24 cellular contexts compared by ENCODE assay signal in the genomic region with DNA sequence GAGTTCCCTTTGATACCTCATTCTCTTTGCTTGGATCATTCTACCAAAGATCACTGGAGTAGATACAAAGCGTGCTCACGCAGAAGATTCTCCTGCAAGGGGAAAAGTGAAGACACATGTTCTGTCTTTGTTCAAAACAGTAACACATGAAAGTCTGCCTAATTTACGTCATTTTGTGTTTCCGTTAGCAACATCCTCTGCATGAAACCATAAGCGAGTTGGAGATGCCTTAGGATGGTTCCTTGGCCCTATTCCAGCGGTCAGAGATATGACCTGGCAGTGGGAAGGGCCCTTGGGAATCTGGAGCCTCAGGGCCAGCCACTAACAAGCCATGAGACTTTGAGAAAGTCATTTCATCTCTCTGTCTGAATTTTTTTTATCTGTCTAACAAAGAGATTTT.
A peak's percentile ranks its signal among the peaks of the same experiment; 100 is the strongest.
DNase-seq lines count a peak whose midpoint lies in the region; ATAC-seq lines count a peak whose summit lies in the region.
"Had no signal": no experiment of that assay in that cellular context is flagged by ENCODE, and none has a peak within 500 bp of the region (broad histone marks: within the 10 kb centered on the region; RNA-seq: fewer than 3 reads in every experiment).

No MANE protein-coding gene starts in this region.

- H2AFZ ChIP-seq in trophoblast cell (ENCODE audit: insufficient read depth, low read length, poor library complexity) = no peak overlapping the region

- H3K4me1 ChIP-seq in trophoblast cell (ENCODE audit: control insufficient read depth in 1 of 2, insufficient read depth in 2 of 2, low read length in 2 of 2) = no peaks in the 10 kb centered on the region
- no peaks in the 10 kb centered on the region for H3K4me1 ChIP-seq in aorta (ENCODE audit: control insufficient read depth in 1 of 2, insufficient read depth in 2 of 2, low read length in 2 of 2)

- no peaks in the 10 kb centered on the region for H3K79me1 ChIP-seq in trophoblast cell (ENCODE audit: low read length)

- no peak overlapping the region for H2BK12ac ChIP-seq in trophoblast cell (ENCODE audit: low read length)

- H3K27ac ChIP-seq in trophoblast cell (ENCODE audit: low read depth, low read length) (no peak overlapping the region), aorta (ENCODE audit: low read depth in 1 of 2, low read length in 2 of 2) (no peak overlapping the region)
- H3K27ac ChIP-seq: dorsolateral prefrontal cortex had no signal

- H3K18ac ChIP-seq in trophoblast cell (ENCODE audit: low read length) = no peak overlapping the region

- no peak overlapping the region for H3K9ac ChIP-seq in trophoblast cell (ENCODE audit: low read length)

- H3K27me3 ChIP-seq in trophoblast cell (ENCODE audit: insufficient read depth, low read length) = no peaks in the 10 kb centered on the region
- H3K27me3 ChIP-seq in aorta (ENCODE audit: control insufficient read depth in 1 of 2, insufficient read depth in 2 of 2, low read length in 1 of 2) = peaks cover 0 to 1% of the 10 kb centered on the region in 2 donors

- no peak overlapping the region for H2BK5ac ChIP-seq in trophoblast cell (ENCODE audit: low read depth, low read length, poor library complexity)

- H3K4me3 ChIP-seq in trophoblast cell (ENCODE audit: low read depth, low read length) (no peak overlapping the region), aorta (ENCODE audit: low read length in 2 of 2) (no peak overlapping the region)
- H3K4me3 ChIP-seq: dorsolateral prefrontal cortex had no signal

- peak; percentile 45 for DNase-seq in ELR (ENCODE audit: low read depth)
- DNase-seq in NCI-H226 = peak; percentile 13
- DNase-seq in fibroblast of gingiva (ENCODE audit: low read depth) = peak; percentile 81
- peak; percentile 73 to 74 for DNase-seq in trophoblast cell
- no peak for DNase-seq in aorta
- DNase-seq: activated CD4-positive, CD25-positive, alpha-beta regulatory T cell treated with anti-CD3 and anti-CD28 coated beads, Interleukin-2, amount 50 U/mL, for 72 hours; activated CD8-positive, alpha-beta T cell treated with anti-CD3 and anti-CD28 coated beads, Interleukin-2, amount 10 ng/mL, durations not matched to agents 7 days and 5 days; activated naive CD4-positive, alpha-beta T cell; activated T-cell treated with anti-CD3 and anti-CD28 coated beads, Interleukin-2, amount 50 U/mL, for 24 hours; amniotic stem cell; C1 segment of cervical spinal cord; Calu3; caudate nucleus; dorsolateral prefrontal cortex; Kasumi-1; naive thymus-derived CD4-positive, alpha-beta T cell; NCI-H1092; NCI-H2029; occipital lobe; SHP77; stimulated activated CD4-positive, alpha-beta T cell treated with anti-CD3 and anti-CD28 coated beads, Interleukin-2, amount 100 ng/mL, for 48 hours; stimulated activated naive CD4-positive, alpha-beta T cell treated with Interleukin-2 at 50 U/mL for 16 hours had no signal

- H3K36me3 ChIP-seq in trophoblast cell (ENCODE audit: control insufficient read depth in 1 of 2, insufficient read depth in 2 of 2, low read length in 2 of 2) = no peaks in the 10 kb centered on the region
- no peaks in the 10 kb centered on the region for H3K36me3 ChIP-seq in aorta (ENCODE audit: control insufficient read depth in 1 of 2, insufficient read depth in 2 of 2, low read length in 1 of 2)

- H3K9me3 ChIP-seq in trophoblast cell (ENCODE audit: insufficient read depth, low read depth, low read length) (peaks cover 5% of the 10 kb centered on the region), aorta (ENCODE audit: control insufficient read depth, low read length) (peaks cover 1% of the 10 kb centered on the region)

- intact Hi-C loops in aorta (cut with DNase I) = no loop called here

- H3K23ac ChIP-seq in trophoblast cell (ENCODE audit: low read length) = no peak overlapping the region

- no peak overlapping the region for H3K4me2 ChIP-seq in trophoblast cell (ENCODE audit: low read length)

- no peak overlapping the region for H2BK120ac ChIP-seq in trophoblast cell (ENCODE audit: insufficient read depth, low read length, poor library complexity)

- no peak overlapping the region for H4K91ac ChIP-seq in trophoblast cell (ENCODE audit: low read depth, low read length)

- no peaks in the 10 kb centered on the region for H3K79me2 ChIP-seq in trophoblast cell (ENCODE audit: control insufficient read depth, insufficient read depth, low read length, poor library complexity)

- H2AK5ac ChIP-seq in trophoblast cell (ENCODE audit: low read length) = no peak overlapping the region

- no peak overlapping the region for H3K4ac ChIP-seq in trophoblast cell (ENCODE audit: low read depth, low read length)

- H3K14ac ChIP-seq in trophoblast cell (ENCODE audit: low read length) = no peak overlapping the region

- ATAC-seq in GM21360 (IDR thresholded peaks at IDR 0.05; ENCODE audit: unreplicated experiment) (no peak), aorta (ENCODE audit: low FRiP score) (no peak), HG03460 (IDR thresholded peaks at IDR 0.05; ENCODE audit: unreplicated experiment) (no peak)
- ATAC-seq: activated CD8-positive, alpha-beta T cell treated with anti-CD3 and anti-CD28 coated beads, Interleukin-2, amount 10 ng/mL, durations not matched to agents 7 days and 5 days; naive thymus-derived CD4-positive, alpha-beta T cell had no signal

- no CpG with 5 or more reads among the region's 6 CpGs for WGBS in trophoblast cell (ENCODE audit: extremely low coverage, insufficient coverage, insufficient read length)
- 70 to 74% methylated on average over 6 of the region's 6 CpGs for WGBS in aorta, 2 donors

- no peak overlapping the region for H4K12ac ChIP-seq in trophoblast cell (ENCODE audit: low read depth, low read length)

- H4K8ac ChIP-seq in trophoblast cell (ENCODE audit: low read depth, low read length) = no peak overlapping the region

Comparison
In these comparisons a context has a peak if more than half of its experiments do, and no peak if none do; other contexts are left out.
1. DNase-seq: peak in ELR (single experiment), NCI-H226 (single experiment), fibroblast of gingiva (single experiment) and trophoblast cell (2 of 2); none in aorta (0 of 2).